In genomic region chr5:67897980-67898379, GRCh38 we compare ENCODE assay signal across 13 cellular contexts.
A peak's percentile ranks its signal among the peaks of the same experiment; 100 is the strongest.
DNase-seq lines count a peak whose midpoint lies in the region; ATAC-seq and TF ChIP-seq lines count a peak whose summit lies in the region.
"Had no signal": no experiment of that assay in that cellular context is flagged by ENCODE, and none has a peak within 500 bp of the region (broad histone marks: within the 10 kb centered on the region; RNA-seq: fewer than 3 reads in every experiment).

No MANE protein-coding gene starts in this region.

- no peaks in the 10 kb centered on the region for H3K9me3 Mint-ChIP-seq in MCF 10A (ENCODE audit: unreplicated experiment)

- DNase-seq in RWPE1 (ENCODE audit: low spot score) = peak; percentile 38
- DNase-seq in MCF 10A (ENCODE audit: unreplicated experiment) = peak; percentile 87
- peak; percentile 49 for DNase-seq in epithelial cell of prostate (ENCODE audit: low read depth, low spot score)
- no peak for DNase-seq in left lobe of liver (ENCODE audit: low spot score)
- DNase-seq in NCI-H1436 treated with DMSO at 0.1 percent for 48 hours (lab: John Stamatoyannopoulos, UW) = no peak
- no peak for DNase-seq in aorta
- DNase-seq in activated gamma-delta T cell (lab: John Stamatoyannopoulos, UW) = no peak
- no peak for DNase-seq in cerebellar nuclear complex (lab: John Stamatoyannopoulos, UW)
- DNase-seq: Calu3; CD4-positive, alpha-beta T cell; DMS79 had no signal

- TF ChIP-seq CTCF in RWPE1 (conservative IDR thresholded peaks at IDR 0.05; ENCODE audit: low read depth) (no peak), MCF 10A (IDR thresholded peaks at IDR 0.05; ENCODE audit: unreplicated experiment) (no peak)

- no peak overlapping the region for H3K4me3 Mint-ChIP-seq in MCF 10A (ENCODE audit: unreplicated experiment)
- H3K4me3 Mint-ChIP-seq: B cell; CD4-positive, alpha-beta T cell had no signal

- H3K4me1 Mint-ChIP-seq in MCF 10A (ENCODE audit: insufficient read depth, unreplicated experiment) = peaks cover 44% of the 10 kb centered on the region

- no peaks in the 10 kb centered on the region for H3K36me3 Mint-ChIP-seq in MCF 10A (ENCODE audit: insufficient read depth, unreplicated experiment)

- H3K27ac ChIP-seq in RWPE1 = no peak overlapping the region
- peak overlapping the region; percentile 78 for H3K27ac ChIP-seq in epithelial cell of prostate
- no peak overlapping the region for H3K27ac ChIP-seq in aorta (ENCODE audit: low read depth in 1 of 2, low read length in 2 of 2)

- H3K27ac Mint-ChIP-seq in MCF 10A (ENCODE audit: low read depth, unreplicated experiment) = peak overlapping the region; percentile 82
- H3K27ac Mint-ChIP-seq: B cell; CD4-positive, alpha-beta T cell had no signal

- no peaks in the 10 kb centered on the region for H3K4me1 ChIP-seq in aorta (ENCODE audit: control insufficient read depth in 1 of 2, insufficient read depth in 2 of 2, low read length in 2 of 2)

- H3K4me3 ChIP-seq in aorta (ENCODE audit: low read length in 2 of 2) = no peak overlapping the region
- H3K4me3 ChIP-seq: GM12878 had no signal

- BruUV-seq in MCF 10A (replicated peaks; lab: Mats Ljungman, UMichigan) = TSS peak; percentile 52

- POLR2A ChIA-PET in RWPE1 (lab: Yijun Ruan, JAX; ENCODE audit: low non-redundant PET) = no interaction called here
- POLR2A ChIA-PET in MCF 10A (lab: Yijun Ruan, JAX) = interaction anchor here (0.6 to 3.5 kb wide), 37 partner anchors 10 to 737 kb away, joined by 3 to 106 read pairs (median 4); partner anchors contain the start of gene PIK3R1

- CTCF ChIA-PET in RWPE1 (lab: Yijun Ruan, JAX) (interaction anchor here (0.5 kb wide), 1 partner anchor 184 kb away, joined by 4 read pairs; no protein-coding TSS in a partner anchor), MCF 10A (lab: Yijun Ruan, JAX) (interaction anchor here (0.6 to 1.2 kb wide), 4 partner anchors 81 to 1064 kb away, joined by 3 to 5 read pairs (median 3); no protein-coding TSS in a partner anchor)

- no peaks in the 10 kb centered on the region for H3K9me3 ChIP-seq in aorta (ENCODE audit: control insufficient read depth, low read length)

- H3K36me3 ChIP-seq in aorta (ENCODE audit: control insufficient read depth in 1 of 2, insufficient read depth in 2 of 2, low read length in 1 of 2) = no peaks in the 10 kb centered on the region

- intact Hi-C loops in MCF 10A (cut with micrococcal nuclease) = no loop called here
- intact Hi-C loops in aorta (cut with DNase I) = no loop called here

- no peaks in the 10 kb centered on the region for H3K27me3 ChIP-seq in aorta (ENCODE audit: control insufficient read depth in 1 of 2, insufficient read depth in 2 of 2, low read length in 1 of 2)

- ATAC-seq in left lobe of liver (peak; percentile 79), aorta (ENCODE audit: low FRiP score) (no peak)
- ATAC-seq: GM12878 had no signal

- 92 to 94% methylated on average over 3 of the region's 3 CpGs for WGBS in aorta, 2 donors

- H3K27me3 Mint-ChIP-seq in MCF 10A (ENCODE audit: insufficient read depth, unreplicated experiment) = no peaks in the 10 kb centered on the region
- H3K27me3 Mint-ChIP-seq: CD4-positive, alpha-beta T cell had no signal

Comparison
In these comparisons a context has a peak if more than half of its experiments do, and no peak if none do; other contexts are left out.
1. DNase-seq: peak in RWPE1 (single experiment), MCF 10A (single experiment) and epithelial cell of prostate (single experiment); none in left lobe of liver (single experiment), NCI-H1436 treated with DMSO at 0.1 percent for 48 hours (single experiment), aorta (0 of 2), activated gamma-delta T cell (single experiment) and cerebellar nuclear complex (0 of 2).